24 cellular contexts compared by ENCODE assay signal in the genomic region with DNA sequence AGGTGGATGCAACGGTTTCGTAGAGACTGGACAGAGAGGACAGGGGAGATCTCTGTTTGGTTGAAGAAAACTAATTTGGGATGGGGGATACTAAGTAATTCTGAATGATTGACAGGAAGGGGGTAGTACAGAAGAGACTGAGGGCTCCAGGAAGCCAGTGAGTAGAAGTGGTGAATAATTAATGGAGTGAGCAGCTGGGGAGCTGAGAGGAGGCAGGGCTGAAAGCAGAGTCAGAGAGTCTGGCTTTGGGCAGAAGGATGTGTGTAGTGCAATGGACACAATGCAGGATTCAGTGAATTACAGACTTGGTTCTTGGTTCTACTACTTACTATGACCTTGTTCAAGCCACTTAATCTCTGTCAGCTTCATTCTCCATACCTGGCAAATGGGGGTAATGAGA.
DNase-seq lines count a peak whose midpoint lies in the region; ATAC-seq and TF ChIP-seq lines count a peak whose summit lies in the region.
"Had no signal": no experiment of that assay in that cellular context is flagged by ENCODE, and none has a peak within 500 bp of the region (broad histone marks: within the 10 kb centered on the region; RNA-seq: fewer than 3 reads in every experiment).

No MANE protein-coding gene starts in this region.

- H3K9me3 Mint-ChIP-seq in nephron, result no peaks in the 10 kb centered on the region
- peaks cover 0 to 2% of the 10 kb centered on the region in 2 donors for H3K9me3 Mint-ChIP-seq in stimulated activated naive B cell treated with anti-CD40 and anti-IgM and Interleukin-4, amounts not matched to agents 10 μg/mL and 1 μg/mL and 100 μg/mL, for 72 hours
- H3K9me3 Mint-ChIP-seq: activated CD8-positive, alpha-beta T cell treated with anti-CD3 and anti-CD28 coated beads for 36 hours; stimulated activated naive CD8-positive, alpha-beta T cell treated with anti-CD3 and anti-CD28 coated beads, Interleukin-15, amount 100 ng/mL, for 72 hours had no signal

- no peaks in the 10 kb centered on the region for H3K27me3 Mint-ChIP-seq in nephron (ENCODE audit: low read depth)
- peaks cover 8 to 18% of the 10 kb centered on the region in 2 donors for H3K27me3 Mint-ChIP-seq in stimulated activated naive B cell treated with anti-CD40 and anti-IgM and Interleukin-4, amounts not matched to agents 10 μg/mL and 1 μg/mL and 100 μg/mL, for 72 hours

- TF ChIP-seq CTCF in nephron (IDR thresholded peaks at IDR 0.05; ENCODE audit: unreplicated experiment in 3 of 3) (no peak), ovary (IDR thresholded peaks at IDR 0.05) (no peak)

- H3K4me3 ChIP-seq in HAP-1 (no peak overlapping the region), ovary (no peak overlapping the region)
- H3K4me3 ChIP-seq: body of pancreas, Peyer's patch, prostate gland, thyroid gland had no signal

- TF ChIP-seq POLR2A in ovary (IDR thresholded peaks at IDR 0.05), result no peak

- DNase-seq in HAP-1 (ENCODE audit: low spot score in 2 of 2), result no peak
- DNase-seq in ovary, result no peak
- DNase-seq in stimulated activated naive B cell treated with anti-CD40 and anti-IgM and Interleukin-4, amounts not matched to agents 10 μg/mL and 1 μg/mL and 100 μg/mL, for 72 hours, result no peak
- DNase-seq: activated CD4-positive, CD25-positive, alpha-beta regulatory T cell; activated CD8-positive, alpha-beta T cell treated with anti-CD3 and anti-CD28 coated beads for 36 hours; body of pancreas; CD4-positive, CD25-positive, alpha-beta regulatory T cell; DMS 273 treated with DMSO at 0.1 percent for 48 hours; HCEC 1CT; head of caudate nucleus; mammary epithelial cell; NCI-H1694; NCI-H2171 treated with DMSO at 0.1 percent for 48 hours; NCI-H524; Peyer's patch; stimulated activated CD4-positive, alpha-beta T cell treated with anti-CD3 and anti-CD28 coated beads, Interleukin-15, amount 100 ng/mL, for 24 hours; stimulated activated naive CD8-positive, alpha-beta T cell treated with anti-CD3 and anti-CD28 coated beads, Interleukin-15, amount 100 ng/mL, for 72 hours; thyroid gland had no signal

- peak; percentile 95 for ATAC-seq in GM18907 (IDR thresholded peaks at IDR 0.05; ENCODE audit: unreplicated experiment)
- peak; percentile 53 for ATAC-seq in GM21447 (IDR thresholded peaks at IDR 0.05; ENCODE audit: unreplicated experiment)
- ATAC-seq in HG03139 (IDR thresholded peaks at IDR 0.05; ENCODE audit: unreplicated experiment), result peak; percentile 96
- ATAC-seq in stimulated activated naive B cell treated with anti-CD40 and anti-IgM and Interleukin-4, amounts not matched to agents 10 μg/mL and 1 μg/mL and 100 μg/mL, for 72 hours (replicated peaks), result no peak
- ATAC-seq: activated CD8-positive, alpha-beta T cell treated with anti-CD3 and anti-CD28 coated beads for 36 hours; body of pancreas; stimulated activated naive CD8-positive, alpha-beta T cell treated with anti-CD3 and anti-CD28 coated beads, Interleukin-15, amount 100 ng/mL, for 72 hours had no signal

- WGBS in ovary, 3 donors, result 71 to 86% (median 82%) methylated on average over 2 of the region's 2 CpGs

- H3K27me3 ChIP-seq in HAP-1 (ENCODE audit: low read depth), result no peaks in the 10 kb centered on the region
- H3K27me3 ChIP-seq in ovary, result no peaks in the 10 kb centered on the region
- H3K27me3 ChIP-seq: body of pancreas, neutrophil, Peyer's patch, thyroid gland had no signal

- no peak for TF ChIP-seq EP300 in ovary (IDR thresholded peaks at IDR 0.05)

- peaks cover 11% of the 10 kb centered on the region for H3K4me1 Mint-ChIP-seq in nephron
- no peaks in the 10 kb centered on the region for H3K4me1 Mint-ChIP-seq in stimulated activated naive B cell treated with anti-CD40 and anti-IgM and Interleukin-4, amounts not matched to agents 10 μg/mL and 1 μg/mL and 100 μg/mL, for 72 hours
- H3K4me1 Mint-ChIP-seq: CD4-positive, CD25-positive, alpha-beta regulatory T cell; stimulated activated naive CD8-positive, alpha-beta T cell treated with anti-CD3 and anti-CD28 coated beads, Interleukin-15, amount 100 ng/mL, for 72 hours had no signal

- in situ Hi-C loops in HAP-1 (cut with MboI; ENCODE audit: low sequenced_read_pairs), result no loop called here

- H3K27ac ChIP-seq in ovary, result no peak overlapping the region
- H3K27ac ChIP-seq: body of pancreas, neutrophil, Peyer's patch, prostate gland, thyroid gland had no signal

- no peaks in the 10 kb centered on the region for H3K4me1 ChIP-seq in HAP-1
- H3K4me1 ChIP-seq in ovary (ENCODE audit: insufficient read depth), result no peaks in the 10 kb centered on the region
- H3K4me1 ChIP-seq: Peyer's patch, prostate gland, thyroid gland had no signal

- H3K9me3 ChIP-seq in HAP-1, result no peaks in the 10 kb centered on the region
- no peaks in the 10 kb centered on the region for H3K9me3 ChIP-seq in ovary
- H3K9me3 ChIP-seq: body of pancreas, neutrophil, Peyer's patch, prostate gland, thyroid gland had no signal

- H3K4me3 Mint-ChIP-seq in nephron, result no peak overlapping the region
- no peak overlapping the region for H3K4me3 Mint-ChIP-seq in stimulated activated naive B cell treated with anti-CD40 and anti-IgM and Interleukin-4, amounts not matched to agents 10 μg/mL and 1 μg/mL and 100 μg/mL, for 72 hours
- H3K4me3 Mint-ChIP-seq: activated CD8-positive, alpha-beta T cell treated with anti-CD3 and anti-CD28 coated beads for 36 hours; CD4-positive, CD25-positive, alpha-beta regulatory T cell; stimulated activated naive CD8-positive, alpha-beta T cell treated with anti-CD3 and anti-CD28 coated beads, Interleukin-15, amount 100 ng/mL, for 72 hours had no signal

- H3K27ac Mint-ChIP-seq in nephron, result peak overlapping the region in 2 of 3 experiments; percentile 32 to 40
- H3K27ac Mint-ChIP-seq in stimulated activated naive B cell treated with anti-CD40 and anti-IgM and Interleukin-4, amounts not matched to agents 10 μg/mL and 1 μg/mL and 100 μg/mL, for 72 hours, result no peak overlapping the region
- H3K27ac Mint-ChIP-seq: activated CD8-positive, alpha-beta T cell treated with anti-CD3 and anti-CD28 coated beads for 36 hours; CD4-positive, CD25-positive, alpha-beta regulatory T cell; stimulated activated naive CD8-positive, alpha-beta T cell treated with anti-CD3 and anti-CD28 coated beads, Interleukin-15, amount 100 ng/mL, for 72 hours had no signal

- H3K36me3 ChIP-seq in HAP-1 (replicated peaks) (no peaks in the 10 kb centered on the region), ovary (no peaks in the 10 kb centered on the region)
- H3K36me3 ChIP-seq: neutrophil, Peyer's patch, prostate gland, thyroid gland had no signal

- no peaks in the 10 kb centered on the region for H3K36me3 Mint-ChIP-seq in nephron (ENCODE audit: low read depth)
- no peaks in the 10 kb centered on the region for H3K36me3 Mint-ChIP-seq in stimulated activated naive B cell treated with anti-CD40 and anti-IgM and Interleukin-4, amounts not matched to agents 10 μg/mL and 1 μg/mL and 100 μg/mL, for 72 hours
- H3K36me3 Mint-ChIP-seq: CD4-positive, CD25-positive, alpha-beta regulatory T cell had no signal

- intact Hi-C loops in ovary (cut with DNase I), result no loop called here

Comparison
In these comparisons a context has a peak if more than half of its experiments do, and no peak if none do; other contexts are left out.
1. ATAC-seq: peak in GM18907 (single experiment), GM21447 (single experiment) and HG03139 (single experiment); none in stimulated activated naive B cell treated with anti-CD40 and anti-IgM and Interleukin-4, amounts not matched to agents 10 μg/mL and 1 μg/mL and 100 μg/mL, for 72 hours (0 of 2).